Comparison of ENCODE assay signal across 11 cellular contexts in the genomic region with DNA sequence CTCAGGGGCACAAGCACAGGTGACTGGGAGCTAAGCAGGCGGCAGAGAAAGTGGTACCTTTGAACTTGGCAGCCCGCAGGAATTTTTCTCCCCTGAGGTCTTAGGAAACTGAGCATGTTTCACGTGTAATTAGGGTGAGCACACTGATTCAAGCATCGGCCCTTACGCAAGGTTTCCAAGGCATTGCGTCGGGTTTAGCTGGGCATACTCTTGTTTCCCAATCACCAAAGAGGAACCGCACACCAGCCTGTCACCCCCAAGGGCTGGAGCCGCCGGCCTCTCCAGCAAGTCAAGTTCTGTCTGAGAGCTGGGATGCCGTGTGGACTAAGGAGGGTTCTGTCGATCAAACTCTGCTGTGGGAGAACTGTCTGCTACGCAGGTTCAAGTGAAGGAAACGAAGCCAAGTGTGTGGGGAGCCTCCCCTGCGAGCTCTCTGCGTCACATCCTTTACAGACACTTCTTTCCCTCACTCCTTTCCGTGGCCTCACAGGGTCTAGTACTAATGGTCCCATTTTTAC. TPM values are rescaled to one million over a fixed set of nuclear protein-coding genes. Genes with fewer than 3 reads are reported as not detected.
DNase-seq lines count a peak whose midpoint lies in the region; ATAC-seq, FAIRE-seq and TF ChIP-seq lines count a peak whose summit lies in the region.
"Had no signal": no experiment of that assay in that cellular context is flagged by ENCODE, and none has a peak within 500 bp of the region (broad histone marks: within the 10 kb centered on the region; RNA-seq: fewer than 3 reads in every experiment).

No MANE protein-coding gene starts in this region.

- no peaks in the 10 kb centered on the region for H3K9me3 Mint-ChIP-seq in nephron
- H3K9me3 Mint-ChIP-seq: activated naive CD4-positive, alpha-beta T cell treated with anti-CD3 and anti-CD28 coated beads, Interleukin-2, amount 50 U/mL, for 72 hours had no signal

- TF ChIP-seq POLR2A in A549 (IDR thresholded peaks at IDR 0.05; ENCODE audit: low read length): no peak

- H3K4me3 Mint-ChIP-seq in nephron: peak overlapping the region in 2 of 3 experiments; percentile 5 to 41

- peak overlapping the region; percentile 94 to 99 (median 96) for H3K27ac Mint-ChIP-seq in nephron

- no peak for TF ChIP-seq RAD21 in A549 (conservative IDR thresholded peaks at IDR 0.05 in 1 of 2, IDR thresholded peaks at IDR 0.05 in 1 of 2)

- H3K27me3 Mint-ChIP-seq in nephron (ENCODE audit: low read depth): no peaks in the 10 kb centered on the region

- no peaks in the 10 kb centered on the region for H3K27me3 ChIP-seq in fibroblast of lung (ENCODE audit: control insufficient read depth, insufficient read depth, low read length)

- TF ChIP-seq CTCF in A549 (IDR thresholded peaks at IDR 0.05) (no peak), fibroblast of lung (conservative IDR thresholded peaks at IDR 0.05 in 1 of 2, IDR thresholded peaks at IDR 0.05 in 1 of 2; ENCODE audit: low read depth in 1 of 2, low read length in 2 of 2) (no peak), nephron (IDR thresholded peaks at IDR 0.05; ENCODE audit: unreplicated experiment in 3 of 3) (no peak)

- POLR2A ChIA-PET in A549 (lab: Yijun Ruan, JAX): interaction anchor here (1.3 kb wide), 1 partner anchor 116 kb away, joined by 3 read pairs; the partner anchor contains the start of gene DUSP1

- peaks cover 51% of the 10 kb centered on the region for H3K36me3 Mint-ChIP-seq in nephron (ENCODE audit: low read depth)

- H3K9ac ChIP-seq in fibroblast of lung (ENCODE audit: insufficient read depth, low read length): peak overlapping the region; percentile 55

- no peak overlapping the region for H2AFZ ChIP-seq in fibroblast of lung (ENCODE audit: low read length)

- peaks cover 78% of the 10 kb centered on the region for H3K4me1 ChIP-seq in A549
- peaks cover 11% of the 10 kb centered on the region for H3K4me1 ChIP-seq in fibroblast of lung (ENCODE audit: control insufficient read depth, extremely low read depth, insufficient read depth, low read length)

- WGBS in A549 (ENCODE audit: missing lambda C conversion rate): 87% methylated on average over 17 of the region's 17 CpGs

- no peak for ATAC-seq in A549
- no peak for ATAC-seq in HG03460 (IDR thresholded peaks at IDR 0.05; ENCODE audit: unreplicated experiment)
- ATAC-seq in HG03354 (IDR thresholded peaks at IDR 0.05; ENCODE audit: poor library complexity, severe bottlenecking, unreplicated experiment): no peak
- ATAC-seq: activated naive CD4-positive, alpha-beta T cell treated with anti-CD3 and anti-CD28 coated beads, Interleukin-2, amount 50 U/mL, for 72 hours had no signal

- peak overlapping the region; percentile 14; the same call in 2 of the 3 replicates for H3K4me2 ChIP-seq in A549
- H3K4me2 ChIP-seq in fibroblast of lung (ENCODE audit: extremely low read depth, insufficient read depth, low read length): no peak overlapping the region

- H3K9me3 ChIP-seq in A549: no peaks in the 10 kb centered on the region
- H3K9me3 ChIP-seq in fibroblast of lung (ENCODE audit: control insufficient read depth, insufficient read depth, low read depth, low read length): no peaks in the 10 kb centered on the region

- H3K27ac ChIP-seq in A549 (peak overlapping the region; percentile 65 to 85), fibroblast of lung (ENCODE audit: insufficient read depth, low read length) (peak overlapping the region; percentile 86)

- H3K4me3 ChIP-seq in A549 (no peak overlapping the region), fibroblast of lung (replicated peaks in 1 of 4; ENCODE audit: control extremely low read depth in 1 of 4, insufficient read depth in 1 of 4, low read depth in 3 of 4, low read length in 4 of 4) (no peak overlapping the region)

- H3K36me3 ChIP-seq in fibroblast of lung (ENCODE audit: control insufficient read depth, insufficient read depth, low read length): peaks cover 6% of the 10 kb centered on the region

- no peak for FAIRE-seq in A549 (lab: Jason Lieb, UNC)
- FAIRE-seq: H54 had no signal

- no peak for DNase-seq in A549 (ENCODE audit: low read depth in 1 of 2, low spot score in 1 of 2)
- peak; percentile 52 for DNase-seq in RPMI7951 (ENCODE audit: low read depth)
- DNase-seq in fibroblast of lung (ENCODE audit: low read depth in 2 of 2): peak; percentile 65 to 95
- DNase-seq in DMS114 treated with DMSO at 0.1 percent for 48 hours (lab: John Stamatoyannopoulos, UW; ENCODE audit: unreplicated experiment): no peak
- no peak for DNase-seq in NCI-H1092 (lab: John Stamatoyannopoulos, UW)
- DNase-seq: NCI-H69 had no signal

- CTCF ChIA-PET in A549 (lab: Yijun Ruan, JAX): interaction anchor here (1.3 to 1.6 kb wide), 2 partner anchors 10 to 23 kb away, joined by 3 to 4 read pairs; no protein-coding TSS in a partner anchor

- peak in 1 of 2 experiments; percentile 70; a peak in 2 of 5 replicates for TF ChIP-seq EP300 in A549 (IDR thresholded peaks at IDR 0.05)

- H3K4me1 Mint-ChIP-seq in nephron: peaks cover 26% of the 10 kb centered on the region

- H3K79me2 ChIP-seq in fibroblast of lung (ENCODE audit: control insufficient read depth, insufficient read depth, low read length): peaks cover 16% of the 10 kb centered on the region

- H4K20me1 ChIP-seq in fibroblast of lung (ENCODE audit: control insufficient read depth, extremely low read depth, insufficient read depth, low read length): no peaks in the 10 kb centered on the region

TF ChIP-seq in A549, 52 proteins besides CTCF, POLR2A, EP300 and RAD21:
- TF ChIP-seq EHF (CRISPR knock-in tag; IDR thresholded peaks at IDR 0.05) (no peak), KDM1A (IDR thresholded peaks at IDR 0.05; ENCODE audit: low read depth) (no peak), JUNB (IDR thresholded peaks at IDR 0.05) (no peak), SMC3 (IDR thresholded peaks at IDR 0.05) (no peak), CEBPB (IDR thresholded peaks at IDR 0.05) (peak; percentile 45 to 70; a peak in 3 of 4 replicates)

RNA-seq across cellular contexts. Expression of gene ERGIC1, which starts 53.0 kb away (rescaled TPM):
- 176 and 208 TPM in 2 replicates for polyA plus RNA-seq in A549 (2011; rRNA removed)
- 184 and 254 TPM in 2 replicates for polyA plus RNA-seq in A549 (2012; cell fraction: cytosol; rRNA removed)
- polyA plus RNA-seq in A549 (2012; cell fraction: nucleus; rRNA removed): 131 and 150 TPM in 2 replicates
- 289 to 322 TPM (median 304 TPM) in 3 replicates for polyA plus RNA-seq in A549 (2017; fragmentation: RNase III; extraction: RNeasy Plus Mini Kit Qiagen cat#74134 plus additional on column Dnase treatment)
- 418 and 510 TPM in 2 replicates for polyA minus RNA-seq in A549 (2011; rRNA and poly(A)+ RNA removed)
- total RNA-seq in RPMI7951 (2014; rRNA removed; shearing (Covaris generic)): 71.8 and 91.3 TPM in 2 replicates
- 70.9 and 113 TPM in 2 replicates for total RNA-seq in fibroblast of lung
- polyA plus RNA-seq in fibroblast of lung: 168 and 171 TPM in 2 replicates
- 173 and 195 TPM in 2 replicates for polyA plus RNA-seq in fibroblast of lung (2012)
- polyA minus RNA-seq in fibroblast of lung (ENCODE audit: low replicate concordance): 269 and 362 TPM in 2 replicates

Comparison
In these comparisons a context has a peak if more than half of its experiments do, and no peak if none do; other contexts are left out.
1. DNase-seq: peak in RPMI7951 (single experiment) and fibroblast of lung (2 of 2); none in A549 (0 of 2), DMS114 treated with DMSO at 0.1 percent for 48 hours (single experiment) and NCI-H1092 (single experiment).